Comparison of ENCODE assay signal across 22 cellular contexts in genomic region chr1:178599087-178599486, GRCh38.
"Had no signal": no experiment of that assay in that cellular context is flagged by ENCODE, and none has a peak within 500 bp of the region (broad histone marks: within the 10 kb centered on the region; RNA-seq: fewer than 3 reads in every experiment).

No MANE protein-coding gene starts in this region.

- H3K27me3 ChIP-seq: colonic mucosa, dorsolateral prefrontal cortex, left lung, neutrophil, pancreas, right atrium auricular region, transverse colon, uterus had no signal

- H3K9me3 Mint-ChIP-seq: activated CD4-positive, alpha-beta memory T cell treated with anti-CD3 and anti-CD28 coated beads, Interleukin-2, amount 10 ng/mL, durations not matched to agents 7 days and 5 days; activated naive CD4-positive, alpha-beta T cell treated with anti-CD3 and anti-CD28 coated beads, Interleukin-2, amount 10 ng/mL, durations not matched to agents 7 days and 5 days; effector memory CD8-positive, alpha-beta T cell; immature natural killer cell; natural killer cell treated with Interleukin-12 subunit alpha and Interleukin-12 subunit beta and Interleukin-15 and Interleukin-18, amount 100 ng/mL, for 72 hours had no signal

- H3K4me3 Mint-ChIP-seq: activated CD4-positive, alpha-beta memory T cell treated with anti-CD3 and anti-CD28 coated beads, Interleukin-2, amount 10 ng/mL, durations not matched to agents 7 days and 5 days; activated naive CD4-positive, alpha-beta T cell treated with anti-CD3 and anti-CD28 coated beads, Interleukin-2, amount 10 ng/mL, durations not matched to agents 7 days and 5 days; effector memory CD8-positive, alpha-beta T cell; immature natural killer cell; natural killer cell treated with Interleukin-12 subunit alpha and Interleukin-12 subunit beta and Interleukin-15 and Interleukin-18, amount 100 ng/mL, for 72 hours had no signal

- H3K27ac Mint-ChIP-seq: activated CD4-positive, alpha-beta memory T cell treated with anti-CD3 and anti-CD28 coated beads, Interleukin-2, amount 10 ng/mL, durations not matched to agents 7 days and 5 days; activated naive CD4-positive, alpha-beta T cell treated with anti-CD3 and anti-CD28 coated beads, Interleukin-2, amount 10 ng/mL, durations not matched to agents 7 days and 5 days; effector memory CD8-positive, alpha-beta T cell; immature natural killer cell; natural killer cell treated with Interleukin-12 subunit alpha and Interleukin-12 subunit beta and Interleukin-15 and Interleukin-18, amount 100 ng/mL, for 72 hours had no signal

- H3K4me1 Mint-ChIP-seq: activated CD4-positive, alpha-beta memory T cell treated with anti-CD3 and anti-CD28 coated beads, Interleukin-2, amount 10 ng/mL, durations not matched to agents 7 days and 5 days; activated naive CD4-positive, alpha-beta T cell treated with anti-CD3 and anti-CD28 coated beads, Interleukin-2, amount 10 ng/mL, durations not matched to agents 7 days and 5 days had no signal

- H3K9me3 ChIP-seq: colonic mucosa, left lung, neutrophil, pancreas, psoas muscle, right atrium auricular region, transverse colon, uterus had no signal

- H3K36me3 Mint-ChIP-seq: activated naive CD4-positive, alpha-beta T cell treated with anti-CD3 and anti-CD28 coated beads, Interleukin-2, amount 10 ng/mL, durations not matched to agents 7 days and 5 days; immature natural killer cell; natural killer cell treated with Interleukin-12 subunit alpha and Interleukin-12 subunit beta and Interleukin-15 and Interleukin-18, amount 100 ng/mL, for 72 hours had no signal

- H3K4me3 ChIP-seq: colonic mucosa, dorsolateral prefrontal cortex, left lung, lung, pancreas, psoas muscle, right atrium auricular region, transverse colon, uterus had no signal

- H3K4me1 ChIP-seq: colonic mucosa, left lung, pancreas, psoas muscle, transverse colon, uterus had no signal

- H3K27ac ChIP-seq: colonic mucosa, dorsolateral prefrontal cortex, left lung, neutrophil, pancreas, psoas muscle, right atrium auricular region, transverse colon, uterus had no signal

- DNase-seq: activated CD4-positive, alpha-beta memory T cell treated with anti-CD3 and anti-CD28 coated beads, Interleukin-2, amount 10 ng/mL, durations not matched to agents 7 days and 5 days; activated CD4-positive, alpha-beta T cell treated with anti-CD3 and anti-CD28 coated beads for 48 hours; activated CD4-positive, CD25-positive, alpha-beta regulatory T cell; activated effector memory CD4-positive, alpha-beta T cell treated with anti-CD3 and anti-CD28 coated beads, Interleukin-2, amount 50 U/mL, for 16 hours; activated naive CD4-positive, alpha-beta T cell treated with anti-CD3 and anti-CD28 coated beads, Interleukin-2, amount 10 ng/mL, durations not matched to agents 7 days and 5 days; amygdala; colonic mucosa; dorsolateral prefrontal cortex; effector memory CD8-positive, alpha-beta T cell; foreskin melanocyte; immature natural killer cell; left lung; pancreas; psoas muscle; stimulated activated CD4-positive, alpha-beta T cell treated with anti-CD3 and anti-CD28 coated beads, Interleukin-4, amount 100 ng/mL, for 24 hours; T1000; transverse colon; uterus had no signal

- ATAC-seq: left lung, pancreas, psoas muscle had no signal

- H3K36me3 ChIP-seq: colonic mucosa, left lung, neutrophil, pancreas, right atrium auricular region, transverse colon, uterus had no signal

- H3K27me3 Mint-ChIP-seq: activated CD4-positive, alpha-beta memory T cell treated with anti-CD3 and anti-CD28 coated beads, Interleukin-2, amount 10 ng/mL, durations not matched to agents 7 days and 5 days; activated naive CD4-positive, alpha-beta T cell treated with anti-CD3 and anti-CD28 coated beads, Interleukin-2, amount 10 ng/mL, durations not matched to agents 7 days and 5 days had no signal
